ENCODE assay signal across 30 cellular contexts in genomic region chr12:46970636-46971035, GRCh38.
"Had no signal": no experiment of that assay in that cellular context is flagged by ENCODE, and none has a peak within 500 bp of the region (broad histone marks: within the 10 kb centered on the region; RNA-seq: fewer than 3 reads in every experiment).

No MANE protein-coding gene starts in this region.

- ATAC-seq: activated CD8-positive, alpha-beta T cell treated with anti-CD3 and anti-CD28 coated beads for 36 hours; activated T-cell treated with anti-CD3 and anti-CD28 coated beads, Interleukin-2, amount 50 U/mL, for 4 hours; activated T-helper 17 cell treated with anti-CD3 and anti-CD28 coated beads, Interleukin-2, amount 50 U/mL, for 72 hours; body of pancreas; effector memory CD8-positive, alpha-beta T cell; foreskin keratinocyte; gastroesophageal sphincter; heart right ventricle; WTC11 had no signal

- H3K36me3 Mint-ChIP-seq: activated naive CD8-positive, alpha-beta T cell; WTC11 had no signal

- H3K9me3 Mint-ChIP-seq: activated CD4-positive, alpha-beta T cell treated with anti-CD3 and anti-CD28 coated beads, Interleukin-2, amount 10 ng/mL, durations not matched to agents 7 days and 5 days; activated CD8-positive, alpha-beta T cell treated with anti-CD3 and anti-CD28 coated beads for 36 hours; activated T-cell treated with anti-CD3 and anti-CD28 coated beads, Interleukin-2, amount 50 U/mL, for 4 hours; activated T-helper 17 cell treated with anti-CD3 and anti-CD28 coated beads, Interleukin-2, amount 50 U/mL, for 72 hours; effector memory CD8-positive, alpha-beta T cell had no signal

- H3K27ac Mint-ChIP-seq: activated CD4-positive, alpha-beta T cell treated with anti-CD3 and anti-CD28 coated beads, Interleukin-2, amount 10 ng/mL, durations not matched to agents 7 days and 5 days; activated CD8-positive, alpha-beta T cell treated with anti-CD3 and anti-CD28 coated beads for 36 hours; activated naive CD8-positive, alpha-beta T cell; activated T-helper 17 cell treated with anti-CD3 and anti-CD28 coated beads, Interleukin-2, amount 50 U/mL, for 72 hours; effector memory CD8-positive, alpha-beta T cell; WTC11 had no signal

- H3K9me3 ChIP-seq: adrenal gland, body of pancreas, esophagus muscularis mucosa, gastroesophageal sphincter had no signal

- H3K4me3 ChIP-seq: adrenal gland, body of pancreas, esophagus muscularis mucosa, gastroesophageal sphincter, heart right ventricle had no signal

- H3K27ac ChIP-seq: adrenal gland, body of pancreas, esophagus muscularis mucosa, foreskin keratinocyte, gastroesophageal sphincter, heart right ventricle, VCaP had no signal

- H3K4me1 Mint-ChIP-seq: activated CD4-positive, alpha-beta T cell treated with anti-CD3 and anti-CD28 coated beads, Interleukin-2, amount 10 ng/mL, durations not matched to agents 7 days and 5 days; activated T-helper 17 cell treated with anti-CD3 and anti-CD28 coated beads, Interleukin-2, amount 50 U/mL, for 72 hours had no signal

- H3K27me3 ChIP-seq: adrenal gland, body of pancreas, esophagus muscularis mucosa, foreskin keratinocyte, gastroesophageal sphincter, heart right ventricle had no signal

- H3K4me3 Mint-ChIP-seq: activated CD4-positive, alpha-beta T cell treated with anti-CD3 and anti-CD28 coated beads, Interleukin-2, amount 10 ng/mL, durations not matched to agents 7 days and 5 days; activated CD8-positive, alpha-beta T cell treated with anti-CD3 and anti-CD28 coated beads for 36 hours; activated naive CD8-positive, alpha-beta T cell; activated T-cell treated with anti-CD3 and anti-CD28 coated beads, Interleukin-2, amount 50 U/mL, for 4 hours; activated T-helper 17 cell treated with anti-CD3 and anti-CD28 coated beads, Interleukin-2, amount 50 U/mL, for 72 hours; effector memory CD8-positive, alpha-beta T cell; WTC11 had no signal

- DNase-seq: activated CD4-positive, alpha-beta T cell treated with anti-CD3 and anti-CD28 coated beads for 1 hour; activated CD4-positive, alpha-beta T cell treated with anti-CD3 and anti-CD28 coated beads for 4 hours; activated CD4-positive, alpha-beta T cell treated with anti-CD3 and anti-CD28 coated beads, Interleukin-2, amount 10 ng/mL, durations not matched to agents 7 days and 5 days; activated CD4-positive, alpha-beta T cell treated with anti-CD3 and anti-CD28 coated beads, Interleukin-2, amount 50 U/mL, for 4 hours; activated CD8-positive, alpha-beta memory T cell treated with anti-CD3 and anti-CD28 coated beads for 24 hours; activated CD8-positive, alpha-beta T cell treated with anti-CD3 and anti-CD28 coated beads for 36 hours; activated effector memory CD4-positive, alpha-beta T cell treated with Interleukin-2 at 50 U/mL for 16 hours; activated gamma-delta T cell treated with Interleukin-2 at 50 U/mL for 16 hours; activated naive CD4-positive, alpha-beta T cell treated with anti-CD3 and anti-CD28 coated beads, Interleukin-2, amount 50 U/mL, for 16 hours; activated naive CD4-positive, alpha-beta T cell treated with Interleukin-2 at 50 U/mL for 16 hours; activated T-cell treated with anti-CD3 and anti-CD28 coated beads, Interleukin-2, amount 50 U/mL, for 4 hours; adrenal gland; amygdala; aorta; body of pancreas; caudate nucleus; cortex of kidney; dermis blood vessel endothelial cell; effector CD4-positive, alpha-beta T cell; effector memory CD8-positive, alpha-beta T cell; erythroblast; foreskin keratinocyte; heart right ventricle; T-helper 2 cell had no signal

- H3K36me3 ChIP-seq: adrenal gland, esophagus muscularis mucosa, gastroesophageal sphincter, heart right ventricle had no signal

- H3K4me1 ChIP-seq: adrenal gland, body of pancreas, foreskin keratinocyte had no signal
